Comparison of ENCODE assay signal across 24 cellular contexts in genomic region chr16:88449267-88449561, GRCh38. TPM values are rescaled to one million over a fixed set of nuclear protein-coding genes. Genes with fewer than 3 reads are reported as not detected.
DNase-seq lines count a peak whose midpoint lies in the region; ATAC-seq lines count a peak whose summit lies in the region.
"Had no signal": no experiment of that assay in that cellular context is flagged by ENCODE, and none has a peak within 500 bp of the region (broad histone marks: within the 10 kb centered on the region; RNA-seq: fewer than 3 reads in every experiment).

No MANE protein-coding gene starts in this region.

- H3K9me3 ChIP-seq in BLaER1 (no peaks in the 10 kb centered on the region), GM23248 (ENCODE audit: low read depth) (no peaks in the 10 kb centered on the region)
- H3K9me3 ChIP-seq: adrenal gland, body of pancreas, left ventricle myocardium inferior, testis, uterus had no signal

- no peak overlapping the region for H2AFZ ChIP-seq in GM23248

- 57 to 71% methylated on average over 4 to 5 of the region's 5 CpGs for WGBS in GM23248 (ENCODE audit: low coverage in 1 of 2, low lambda C conversion rate in 2 of 2, missing lambda C conversion rate in 2 of 2), 2 experiments

- in situ Hi-C loops in GM23248 (cut with MboI) = no loop called here

- H3K36me3 ChIP-seq in BLaER1 (no peaks in the 10 kb centered on the region), GM23248 (ENCODE audit: low read depth) (no peaks in the 10 kb centered on the region)
- H3K36me3 ChIP-seq: adrenal gland, left ventricle myocardium inferior, uterus had no signal

- ATAC-seq in memory B cell (ENCODE audit: low read depth) (no peak), HG03135 (IDR thresholded peaks at IDR 0.05; ENCODE audit: unreplicated experiment) (no peak), HG02763 (IDR thresholded peaks at IDR 0.05; ENCODE audit: unreplicated experiment) (no peak), GM19023 (IDR thresholded peaks at IDR 0.05; ENCODE audit: unreplicated experiment) (no peak)
- ATAC-seq: activated CD8-positive, alpha-beta memory T cell treated with anti-CD3 and anti-CD28 coated beads, Interleukin-2, amount 10 ng/mL, durations not matched to agents 7 days and 5 days; body of pancreas; stimulated activated naive CD8-positive, alpha-beta T cell treated with anti-CD3 and anti-CD28 coated beads, Interleukin-15, Interleukin-2, amounts not matched to agents 100 U/mL and 50 U/mL, for 24 hours had no signal

- H3K27me3 ChIP-seq in BLaER1 (peaks cover 6% of the 10 kb centered on the region; the same call in 1 of the 2 replicates), GM23248 (replicated peaks; ENCODE audit: insufficient read depth) (no peaks in the 10 kb centered on the region; the same call in 1 of the 2 replicates)
- H3K27me3 ChIP-seq: adrenal gland, body of pancreas, testis, uterus had no signal

- H3K4me1 Mint-ChIP-seq in memory B cell = peaks cover 26% of the 10 kb centered on the region

- H3K27ac ChIP-seq in BLaER1 (0 out of 2 replicates have a peak overlapping the region, but pooled peaks have one; percentile 9), GM23248 (no peak overlapping the region)
- H3K27ac ChIP-seq: adrenal gland, body of pancreas, KMS-11, left ventricle myocardium inferior, testis, uterus had no signal

- peaks cover 45% of the 10 kb centered on the region for H3K4me1 ChIP-seq in BLaER1
- H3K4me1 ChIP-seq in GM23248 (ENCODE audit: insufficient read depth) = no peaks in the 10 kb centered on the region

- H3K36me3 Mint-ChIP-seq in memory B cell = no peaks in the 10 kb centered on the region
- H3K36me3 Mint-ChIP-seq: activated CD8-positive, alpha-beta memory T cell treated with anti-CD3 and anti-CD28 coated beads, Interleukin-2, amount 10 ng/mL, durations not matched to agents 7 days and 5 days had no signal

- H3K9me3 Mint-ChIP-seq in memory B cell = no peaks in the 10 kb centered on the region
- H3K9me3 Mint-ChIP-seq: H9 had no signal

- peak overlapping the region; percentile 70 for H3K27ac Mint-ChIP-seq in memory B cell
- H3K27ac Mint-ChIP-seq: activated CD8-positive, alpha-beta memory T cell treated with anti-CD3 and anti-CD28 coated beads, Interleukin-2, amount 10 ng/mL, durations not matched to agents 7 days and 5 days; H9 had no signal

- H4K20me1 ChIP-seq in BLaER1 = peaks cover 7% of the 10 kb centered on the region
- H4K20me1 ChIP-seq in GM23248 (ENCODE audit: insufficient read depth) = no peaks in the 10 kb centered on the region

- H3K4me3 ChIP-seq in BLaER1 (no peak overlapping the region), GM23248 (no peak overlapping the region)
- H3K4me3 ChIP-seq: adrenal gland, body of pancreas, left ventricle myocardium inferior, testis, uterus had no signal

- H3K4me2 ChIP-seq in BLaER1 (peak overlapping the region; percentile 71), GM23248 (ENCODE audit: unreplicated experiment) (no peak overlapping the region)
- H3K4me2 ChIP-seq: KMS-11 had no signal

- H3K4me3 Mint-ChIP-seq in memory B cell = peak overlapping the region; percentile 59
- H3K4me3 Mint-ChIP-seq: activated CD8-positive, alpha-beta memory T cell treated with anti-CD3 and anti-CD28 coated beads, Interleukin-2, amount 10 ng/mL, durations not matched to agents 7 days and 5 days; CD4-positive, alpha-beta memory T cell; H9 had no signal

- no peaks in the 10 kb centered on the region for H3K79me2 ChIP-seq in GM23248 (ENCODE audit: insufficient read depth)

- H3K9me2 ChIP-seq in GM23248 (ENCODE audit: insufficient read depth) = no peaks in the 10 kb centered on the region

- no peaks in the 10 kb centered on the region for H3F3A ChIP-seq in GM23248 (ENCODE audit: insufficient read depth)

- DNase-seq in GM23248 (peak; percentile 30), SK-N-DZ (ENCODE audit: low spot score) (peak; percentile 65), memory B cell (ENCODE audit: low spot score in 2 of 2) (no peak), DMS53 (lab: John Stamatoyannopoulos, UW) (no peak)
- DNase-seq: activated CD4-positive, CD25-positive, alpha-beta regulatory T cell; activated CD8-positive, alpha-beta memory T cell treated with anti-CD3 and anti-CD28 coated beads, Interleukin-2, amount 10 ng/mL, durations not matched to agents 7 days and 5 days; activated T-cell treated with anti-CD3 and anti-CD28 coated beads, Interleukin-2, amount 50 U/mL, for 48 hours; adrenal gland; body of pancreas; CD4-positive, alpha-beta memory T cell; H9; left ventricle myocardium inferior; NCI-H187 treated with DMSO at 0.1 percent for 48 hours; NCI-H2171 treated with DMSO at 0.1 percent for 48 hours; occipital lobe; stimulated activated naive CD8-positive, alpha-beta T cell treated with anti-CD3 and anti-CD28 coated beads, Interleukin-15, Interleukin-2, amounts not matched to agents 100 U/mL and 50 U/mL, for 24 hours; T1000; testis; uterus had no signal

- H3K27me3 Mint-ChIP-seq in memory B cell = no peaks in the 10 kb centered on the region
- H3K27me3 Mint-ChIP-seq: activated CD8-positive, alpha-beta memory T cell treated with anti-CD3 and anti-CD28 coated beads, Interleukin-2, amount 10 ng/mL, durations not matched to agents 7 days and 5 days; CD4-positive, alpha-beta memory T cell had no signal

- 0 out of 2 replicates have a peak overlapping the region, but pooled peaks have one; percentile 29 for H3K9ac ChIP-seq in BLaER1
- H3K9ac ChIP-seq in GM23248 = no peak overlapping the region
- H3K9ac ChIP-seq: KMS-11 had no signal

RNA-seq across cellular contexts. Expression of gene ZFPM1, which starts 3.9 kb away (rescaled TPM):
- 0.25 and 2.4 TPM in 2 replicates for total RNA-seq in GM23248 (2014; rRNA removed; shearing (Covaris generic))
- 0.06 and 0.14 TPM in 2 replicates for polyA plus RNA-seq in GM23248 (2016; fragmentation: Nextera tagmentation; extraction: Ambion mirVana)
- 2.1 and 2.4 TPM in 2 replicates for polyA plus RNA-seq in SK-N-DZ (2014; cell fraction: cytosol; rRNA removed)
- 1.6 and 3.0 TPM in 2 replicates for polyA plus RNA-seq in SK-N-DZ (2014; cell fraction: nucleus; rRNA removed)

Comparison
In these comparisons a context has a peak if more than half of its experiments do, and no peak if none do; other contexts are left out.
1. DNase-seq: peak in GM23248 (single experiment) and SK-N-DZ (single experiment); none in memory B cell (0 of 2) and DMS53 (single experiment).